ENCODE assay signal across 30 cellular contexts in genomic region chr6:68728580-68728979, GRCh38.
"Had no signal": no experiment of that assay in that cellular context is flagged by ENCODE, and none has a peak within 500 bp of the region (broad histone marks: within the 10 kb centered on the region; RNA-seq: fewer than 3 reads in every experiment).

No MANE protein-coding gene starts in this region.

- H3K4me3 ChIP-seq: body of pancreas, breast epithelium, Peyer's patch, SJSA1 had no signal

- H3K36me3 ChIP-seq: breast epithelium, Peyer's patch, SJSA1, WERI-Rb-1 had no signal

- H3K27me3 ChIP-seq: body of pancreas, breast epithelium, Peyer's patch, SJSA1 had no signal

- H3K4me1 ChIP-seq: body of pancreas, breast epithelium, Peyer's patch, SJSA1 had no signal

- FAIRE-seq: astrocyte had no signal

- ATAC-seq: activated CD8-positive, alpha-beta T cell treated with anti-CD3 and anti-CD28 coated beads for 36 hours; activated T-cell treated with anti-CD3 and anti-CD28 coated beads, Interleukin-2, amount 50 U/mL, for 72 hours; activated T-helper 17 cell treated with anti-CD3 and anti-CD28 coated beads, Interleukin-2, amount 50 U/mL, for 72 hours; body of pancreas; PC-3 had no signal

- H3K9me3 ChIP-seq: body of pancreas, breast epithelium, Peyer's patch, SJSA1 had no signal

- DNase-seq: activated CD4-positive, alpha-beta T cell treated with anti-CD3 and anti-CD28 coated beads for 1 hour; activated CD4-positive, alpha-beta T cell treated with anti-CD3 and anti-CD28 coated beads for 48 hours; activated CD4-positive, alpha-beta T cell treated with anti-CD3 and anti-CD28 coated beads, Interleukin-2, amount 50 U/mL, for 4 hours; activated CD4-positive, CD25-positive, alpha-beta regulatory T cell; activated CD8-positive, alpha-beta T cell treated with anti-CD3 and anti-CD28 coated beads for 36 hours; activated gamma-delta T cell; activated naive CD4-positive, alpha-beta T cell treated with Interleukin-2 at 50 U/mL for 16 hours; activated naive CD8-positive, alpha-beta T cell treated with anti-CD3 and anti-CD28 coated beads, Interleukin-2, amount 10 ng/mL, durations not matched to agents 7 days and 5 days; activated T-cell treated with anti-CD3 and anti-CD28 coated beads, Interleukin-2, amount 50 U/mL, for 1 hour; activated T-cell treated with anti-CD3 and anti-CD28 coated beads, Interleukin-2, amount 50 U/mL, for 72 hours; body of pancreas; caudate nucleus; NCI-H1092 treated with DMSO at 0.1 percent for 48 hours; NCI-H146; NCI-H2029 treated with DMSO at 0.1 percent for 48 hours; NCI-H2107; NCI-H2171; NCI-H510A; NCI-H748 treated with DMSO at 0.1 percent for 48 hours; NK-92 treated with Interleukin-12 subunit alpha and Interleukin-12 subunit beta, amount 100 ng/mL, for 24 hours; PC-3; Peyer's patch; RPMI8226; SHP77 treated with DMSO at 0.1 percent for 48 hours; T1000; WERI-Rb-1 had no signal

- H3K27ac ChIP-seq: body of pancreas, breast epithelium, Peyer's patch, SJSA1, WERI-Rb-1 had no signal
